ENCODE assay signal across 8 cellular contexts in genomic region chr13:113584870-113585671, GRCh38. TPM values are rescaled to one million over a fixed set of nuclear protein-coding genes. Genes with fewer than 3 reads are reported as not detected.
A peak's percentile ranks its signal among the peaks of the same experiment; 100 is the strongest.
DNase-seq lines count a peak whose midpoint lies in the region; ATAC-seq and TF ChIP-seq lines count a peak whose summit lies in the region.

No MANE protein-coding gene starts in this region.

- H3K4me3 ChIP-seq in CD4-positive, alpha-beta memory T cell (ENCODE audit: low read length in 2 of 2), result peak overlapping the region in 1 of 2 donors; percentile 38
- peak overlapping the region; percentile 52 for H3K4me3 ChIP-seq in ovary

- H3K36me3 ChIP-seq in CD4-positive, alpha-beta memory T cell (ENCODE audit: insufficient read depth, low read length), result no peaks in the 10 kb centered on the region
- no peaks in the 10 kb centered on the region for H3K36me3 ChIP-seq in ovary

- H3K4me1 Mint-ChIP-seq in CD4-positive, alpha-beta memory T cell, result peaks cover 22 to 36% (median 30%) of the 10 kb centered on the region in 4 donors
- peaks cover 41% of the 10 kb centered on the region for H3K4me1 Mint-ChIP-seq in activated CD4-positive, alpha-beta memory T cell treated with anti-CD3 and anti-CD28 coated beads, Interleukin-2, amount 10 ng/mL, durations not matched to agents 7 days and 5 days

- CTCF ChIA-PET in CD4-positive, alpha-beta memory T cell (lab: Charles Lee; ENCODE audit: partially characterized antibody), result no interaction called here
- CTCF ChIA-PET in activated CD4-positive, alpha-beta memory T cell treated with anti-CD3 and anti-CD28 coated beads, Interleukin-2, amount 10 ng/mL, durations not matched to agents 7 days and 5 days (lab: Charles Lee), result interaction anchor here (0.7 kb wide), 1 partner anchor 543 kb away, joined by 4 read pairs; no protein-coding TSS in a partner anchor

- peak overlapping the region; percentile 83 to 93 (median 88) for H3K4me3 Mint-ChIP-seq in CD4-positive, alpha-beta memory T cell
- H3K4me3 Mint-ChIP-seq in activated CD4-positive, alpha-beta memory T cell treated with anti-CD3 and anti-CD28 coated beads, Interleukin-2, amount 10 ng/mL, durations not matched to agents 7 days and 5 days, result peak overlapping the region; percentile 82

- peak overlapping the region in 6 of 7 donors; percentile 36 to 85 (median 66) for H3K27ac Mint-ChIP-seq in CD4-positive, alpha-beta memory T cell
- peak overlapping the region; percentile 77 for H3K27ac Mint-ChIP-seq in activated CD4-positive, alpha-beta memory T cell treated with anti-CD3 and anti-CD28 coated beads, Interleukin-2, amount 10 ng/mL, durations not matched to agents 7 days and 5 days

- TF ChIP-seq EP300 in ovary (IDR thresholded peaks at IDR 0.05), result no peak

- TF ChIP-seq CTCF in foreskin keratinocyte (conservative IDR thresholded peaks at IDR 0.05) (no peak), ovary (IDR thresholded peaks at IDR 0.05) (no peak)

- intact Hi-C loops in CD4-positive, alpha-beta memory T cell (cut with micrococcal nuclease), result no loop called here
- intact Hi-C loops in ovary (cut with DNase I), result loop anchor here in 1 of 4 donors (5.0 kb wide), 1 partner anchor 1168 kb away; no protein-coding TSS in a partner anchor

- H3K9me3 Mint-ChIP-seq in CD4-positive, alpha-beta memory T cell, result no peaks in the 10 kb centered on the region
- no peaks in the 10 kb centered on the region for H3K9me3 Mint-ChIP-seq in activated CD4-positive, alpha-beta memory T cell treated with anti-CD3 and anti-CD28 coated beads, Interleukin-2, amount 10 ng/mL, durations not matched to agents 7 days and 5 days

- DNase-seq in CD4-positive, alpha-beta memory T cell, result peak in 3 of 5 donors; percentile 11 to 24 (median 14)
- peak; percentile 39 for DNase-seq in activated CD4-positive, alpha-beta memory T cell treated with anti-CD3 and anti-CD28 coated beads, Interleukin-2, amount 10 ng/mL, durations not matched to agents 7 days and 5 days
- no peak for DNase-seq in foreskin keratinocyte
- DNase-seq in ovary, result peak in 3 of 5 donors; percentile 8 to 44 (median 36)
- DNase-seq in OCI-M2 (lab: John Stamatoyannopoulos, UW; ENCODE audit: unreplicated experiment), result no peak
- DNase-seq in NOMO-1 (lab: John Stamatoyannopoulos, UW; ENCODE audit: unreplicated experiment in 2 of 2), result no peak

- ATAC-seq in GM19452 (IDR thresholded peaks at IDR 0.05; ENCODE audit: unreplicated experiment) (peak; percentile 43), HG03469 (IDR thresholded peaks at IDR 0.05; ENCODE audit: unreplicated experiment) (peak; percentile 24), foreskin keratinocyte (peak; percentile 8)

- TF ChIP-seq POLR2A in ovary (IDR thresholded peaks at IDR 0.05), result no peak

- 0% methylated on average over 15 to 105 of the region's 105 CpGs for WGBS in ovary, 3 donors

- H3K4me1 ChIP-seq in CD4-positive, alpha-beta memory T cell (ENCODE audit: insufficient read depth, low read length), result peaks cover 24% of the 10 kb centered on the region
- no peaks in the 10 kb centered on the region for H3K4me1 ChIP-seq in foreskin keratinocyte
- peaks cover 4% of the 10 kb centered on the region for H3K4me1 ChIP-seq in ovary (ENCODE audit: insufficient read depth)

- no peaks in the 10 kb centered on the region for H3K27me3 ChIP-seq in CD4-positive, alpha-beta memory T cell (ENCODE audit: insufficient read depth, low read length)
- H3K27me3 ChIP-seq in foreskin keratinocyte, result no peaks in the 10 kb centered on the region
- H3K27me3 ChIP-seq in ovary, result no peaks in the 10 kb centered on the region

- H3K36me3 Mint-ChIP-seq in CD4-positive, alpha-beta memory T cell, result peaks cover 8 to 15% of the 10 kb centered on the region in 2 donors
- peaks cover 31% of the 10 kb centered on the region for H3K36me3 Mint-ChIP-seq in activated CD4-positive, alpha-beta memory T cell treated with anti-CD3 and anti-CD28 coated beads, Interleukin-2, amount 10 ng/mL, durations not matched to agents 7 days and 5 days (ENCODE audit: low read depth)

- H3K27me3 Mint-ChIP-seq in CD4-positive, alpha-beta memory T cell, result no peaks in the 10 kb centered on the region
- peaks cover 2% of the 10 kb centered on the region for H3K27me3 Mint-ChIP-seq in activated CD4-positive, alpha-beta memory T cell treated with anti-CD3 and anti-CD28 coated beads, Interleukin-2, amount 10 ng/mL, durations not matched to agents 7 days and 5 days

- no peaks in the 10 kb centered on the region for H3K9me3 ChIP-seq in CD4-positive, alpha-beta memory T cell (ENCODE audit: control insufficient read depth in 1 of 2, low read length in 2 of 2)
- H3K9me3 ChIP-seq in ovary, result no peaks in the 10 kb centered on the region

- POLR2A ChIA-PET in CD4-positive, alpha-beta memory T cell (lab: Charles Lee; ENCODE audit: partially characterized antibody), result no interaction called here
- POLR2A ChIA-PET in activated CD4-positive, alpha-beta memory T cell treated with anti-CD3 and anti-CD28 coated beads, Interleukin-2, amount 10 ng/mL, durations not matched to agents 7 days and 5 days (lab: Charles Lee), result interaction anchor here (1.0 to 1.1 kb wide), 2 partner anchors 95 to 375 kb away, joined by 3 to 4 read pairs; partner anchors contain the start of gene CUL4A

- H3K27ac ChIP-seq in CD4-positive, alpha-beta memory T cell (ENCODE audit: low read depth, low read length), result no peak overlapping the region
- H3K27ac ChIP-seq in foreskin keratinocyte (peak overlapping the region; percentile 74), ovary (no peak overlapping the region)

RNA-seq across cellular contexts. Expression of gene TFDP1, which starts 0.5 kb away (rescaled TPM):
- total RNA-seq in CD4-positive, alpha-beta memory T cell, result 10 to 100 TPM; 20.7 to 21.5 TPM
- polyA plus RNA-seq in CD4-positive, alpha-beta memory T cell, result 10 to 100 TPM; 57.2 to 63.4 TPM
- 100 to 1,000 TPM; 128 to 130 TPM for total RNA-seq in activated CD4-positive, alpha-beta memory T cell treated with anti-CD3 and anti-CD28 coated beads, Interleukin-2, amount 10 ng/mL, durations not matched to agents 7 days and 5 days
- total RNA-seq in foreskin keratinocyte, result 145 and 167 TPM in 2 replicates
- polyA plus RNA-seq in foreskin keratinocyte, result 89.0 and 114 TPM in 2 replicates
- total RNA-seq in ovary, result 10 to 100 TPM in 6 of 7 donors, 1 to 10 TPM in 1; 8.8 to 45.6 (median 33.8) TPM
- polyA plus RNA-seq in ovary, result 10 to 100 TPM; 22.2 to 40.5 TPM

Comparison
In these comparisons a context has a peak if more than half of its experiments do, and no peak if none do; other contexts are left out.
1. DNase-seq: peak in CD4-positive, alpha-beta memory T cell (3 of 5), activated CD4-positive, alpha-beta memory T cell treated with anti-CD3 and anti-CD28 coated beads, Interleukin-2, amount 10 ng/mL, durations not matched to agents 7 days and 5 days (single experiment) and ovary (3 of 5); none in foreskin keratinocyte (0 of 2), OCI-M2 (single experiment) and NOMO-1 (0 of 2).
2. Peak in every context shown above with its lines, with median percentiles within 50 percentile points of each other: ATAC-seq.